ENCODE assay signal across 15 cellular contexts in the genomic region with DNA sequence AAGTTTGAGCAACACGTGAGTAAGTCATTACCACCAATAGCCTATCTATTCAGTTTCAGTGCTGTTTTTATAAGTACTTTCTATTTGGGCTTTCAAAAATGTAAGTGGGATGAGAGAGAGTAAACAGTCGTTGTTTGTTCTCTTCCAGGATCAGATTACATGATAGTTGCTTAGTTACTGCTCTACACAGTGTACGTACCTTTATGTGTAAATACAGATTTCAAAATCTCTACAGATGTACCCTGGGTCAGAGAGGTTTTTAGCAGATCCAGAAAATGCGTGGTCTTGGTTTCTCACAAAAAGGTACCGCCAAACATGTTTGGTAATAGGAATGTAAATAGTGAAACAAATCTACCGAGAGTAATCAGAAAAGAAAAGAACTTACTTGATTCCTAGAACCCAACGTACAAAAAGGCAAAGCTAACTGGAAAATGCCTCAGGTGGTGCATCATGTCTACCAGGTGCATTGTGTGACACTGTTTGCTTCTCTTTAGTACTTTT.
A peak's percentile ranks its signal among the peaks of the same experiment; 100 is the strongest.
DNase-seq lines count a peak whose midpoint lies in the region; ATAC-seq and TF ChIP-seq lines count a peak whose summit lies in the region.
"Had no signal": no experiment of that assay in that cellular context is flagged by ENCODE, and none has a peak within 500 bp of the region (broad histone marks: within the 10 kb centered on the region; RNA-seq: fewer than 3 reads in every experiment).

No MANE protein-coding gene starts in this region.

- WGBS in lung, 2 donors, result 56 to 74% methylated on average over 7 of the region's 7 CpGs
- 64 to 70% methylated on average over 7 of the region's 7 CpGs for WGBS in testis, 2 donors

- intact Hi-C loops in testis (cut with DNase I; ENCODE audit: low total_unique reads), result no loop called here

- TF ChIP-seq POLR2A in testis (IDR thresholded peaks at IDR 0.05), result no peak

- DNase-seq in DMS53 treated with DMSO at 0.1 percent for 48 hours (lab: John Stamatoyannopoulos, UW; ENCODE audit: unreplicated experiment) (peak; percentile 89), NCI-H2029 (lab: John Stamatoyannopoulos, UW) (peak; percentile 95), RWPE2 (ENCODE audit: low spot score) (no peak), lung (ENCODE audit: low spot score) (no peak), inferior parietal cortex (ENCODE audit: extremely low spot score) (no peak), testis (no peak), RKO (ENCODE audit: low spot score) (no peak)
- DNase-seq: activated CD8-positive, alpha-beta memory T cell treated with anti-CD3 and anti-CD28 coated beads, Interleukin-2, amount 10 ng/mL, durations not matched to agents 7 days and 5 days; dorsolateral prefrontal cortex; left ventricle myocardium superior; T1000; thyroid gland had no signal

- no peaks in the 10 kb centered on the region for H3K36me3 ChIP-seq in RWPE2 (ENCODE audit: low read depth)
- no peaks in the 10 kb centered on the region for H3K36me3 ChIP-seq in lung (ENCODE audit: control insufficient read depth in 2 of 2, insufficient read depth in 2 of 2, low read length in 2 of 2)
- H3K36me3 ChIP-seq in testis (ENCODE audit: low read depth, missing control alignments), result no peaks in the 10 kb centered on the region
- H3K36me3 ChIP-seq: BLaER1, gastroesophageal sphincter, thyroid gland had no signal

- H3K27me3 ChIP-seq in RWPE2 (ENCODE audit: insufficient read depth, poor library complexity, severe bottlenecking) (no peaks in the 10 kb centered on the region), lung (ENCODE audit: control insufficient read depth, insufficient read depth) (no peaks in the 10 kb centered on the region), testis (no peaks in the 10 kb centered on the region)
- H3K27me3 ChIP-seq: BLaER1, dorsolateral prefrontal cortex, gastroesophageal sphincter, thyroid gland had no signal

- ATAC-seq in RWPE2 (ENCODE audit: low read depth) (peak; percentile 95), lung (ENCODE audit: insufficient read depth, low FRiP score) (peak; percentile 49), HG03342 (IDR thresholded peaks at IDR 0.05; ENCODE audit: unreplicated experiment) (no peak)
- ATAC-seq: activated CD8-positive, alpha-beta memory T cell treated with anti-CD3 and anti-CD28 coated beads, Interleukin-2, amount 10 ng/mL, durations not matched to agents 7 days and 5 days; gastroesophageal sphincter; left ventricle myocardium superior had no signal

- H3K27ac ChIP-seq in RWPE2 (ENCODE audit: poor library complexity, severe bottlenecking) (no peak overlapping the region), lung (ENCODE audit: low read depth in 1 of 2, low read length in 1 of 2) (no peak overlapping the region), testis (no peak overlapping the region)
- H3K27ac ChIP-seq: BLaER1, dorsolateral prefrontal cortex, gastroesophageal sphincter, thyroid gland had no signal

- H3K4me1 ChIP-seq in RWPE2 (ENCODE audit: insufficient read depth, poor library complexity, severe bottlenecking) (peaks cover 11% of the 10 kb centered on the region), lung (ENCODE audit: control insufficient read depth in 2 of 2, insufficient read depth in 2 of 2, low read length in 2 of 2) (peaks cover 2 to 3% of the 10 kb centered on the region in 2 donors), testis (no peaks in the 10 kb centered on the region)
- H3K4me1 ChIP-seq: BLaER1, thyroid gland had no signal

- TF ChIP-seq CTCF in RWPE2 (IDR thresholded peaks at IDR 0.05; ENCODE audit: poor library complexity, severe bottlenecking) (no peak), lung (IDR thresholded peaks at IDR 0.05; ENCODE audit: control extremely low read depth, extremely low read depth) (no peak), testis (IDR thresholded peaks at IDR 0.05) (no peak)

- no peaks in the 10 kb centered on the region for H3K9me3 ChIP-seq in RWPE2 (ENCODE audit: severe bottlenecking)
- H3K9me3 ChIP-seq in lung (ENCODE audit: control insufficient read depth in 2 of 2, insufficient read depth in 1 of 2, low read length in 1 of 2), result no peaks in the 10 kb centered on the region
- no peaks in the 10 kb centered on the region for H3K9me3 ChIP-seq in testis
- H3K9me3 ChIP-seq: BLaER1, gastroesophageal sphincter, thyroid gland had no signal

- H3K4me3 ChIP-seq in RWPE2 (ENCODE audit: severe bottlenecking) (no peak overlapping the region), lung (no peak overlapping the region), testis (no peak overlapping the region)
- H3K4me3 ChIP-seq: BLaER1, dorsolateral prefrontal cortex, gastroesophageal sphincter, thyroid gland had no signal

Comparison
In these comparisons a context has a peak if more than half of its experiments do, and no peak if none do; other contexts are left out.
1. DNase-seq: peak in DMS53 treated with DMSO at 0.1 percent for 48 hours (single experiment) and NCI-H2029 (single experiment); none in RWPE2 (single experiment), lung (single experiment), inferior parietal cortex (single experiment), testis (single experiment) and RKO (single experiment).